ENCODE assay signal across 12 cellular contexts in genomic region chr7:47714669-47715607, GRCh38.
DNase-seq lines count a peak whose midpoint lies in the region; ATAC-seq and TF ChIP-seq lines count a peak whose summit lies in the region.
"Had no signal": no experiment of that assay in that cellular context is flagged by ENCODE, and none has a peak within 500 bp of the region (broad histone marks: within the 10 kb centered on the region; RNA-seq: fewer than 3 reads in every experiment).

No MANE protein-coding gene starts in this region.

- H3K4me3 Mint-ChIP-seq in naive thymus-derived CD8-positive, alpha-beta T cell = no peak overlapping the region
- H3K4me3 Mint-ChIP-seq: stimulated activated effector memory CD8-positive, alpha-beta T cell treated with anti-CD3 and anti-CD28 coated beads, Interleukin-12 subunit alpha, Interleukin-12 subunit beta, amount 100 ng/mL, for 72 hours had no signal

- H3K27ac ChIP-seq in liver (ENCODE audit: low read depth in 1 of 2, low read length in 2 of 2) = peak overlapping the region; percentile 23 to 25
- H3K27ac ChIP-seq: WERI-Rb-1 had no signal

- H3K9me3 Mint-ChIP-seq in naive thymus-derived CD8-positive, alpha-beta T cell = no peaks in the 10 kb centered on the region
- H3K9me3 Mint-ChIP-seq: stimulated activated effector memory CD8-positive, alpha-beta T cell treated with anti-CD3 and anti-CD28 coated beads, Interleukin-12 subunit alpha, Interleukin-12 subunit beta, amount 100 ng/mL, for 72 hours had no signal

- H3K4me1 Mint-ChIP-seq in naive thymus-derived CD8-positive, alpha-beta T cell = peaks cover 0 to 14% (median 0%) of the 10 kb centered on the region in 4 donors
- H3K4me1 Mint-ChIP-seq: stimulated activated effector memory CD8-positive, alpha-beta T cell treated with anti-CD3 and anti-CD28 coated beads, Interleukin-12 subunit alpha, Interleukin-12 subunit beta, amount 100 ng/mL, for 72 hours had no signal

- TF ChIP-seq RAD21 in liver (IDR thresholded peaks at IDR 0.05) = no peak

- no peaks in the 10 kb centered on the region for H3K36me3 ChIP-seq in liver (ENCODE audit: control insufficient read depth in 4 of 4, insufficient read depth in 3 of 4, low read depth in 1 of 4, low read length in 3 of 4)
- H3K36me3 ChIP-seq: WERI-Rb-1 had no signal

- TF ChIP-seq CTCF in liver (IDR thresholded peaks at IDR 0.05; ENCODE audit: low read depth, low read length, missing input control) = no peak

- H3K27ac Mint-ChIP-seq in naive thymus-derived CD8-positive, alpha-beta T cell = no peak overlapping the region
- H3K27ac Mint-ChIP-seq: stimulated activated effector memory CD8-positive, alpha-beta T cell treated with anti-CD3 and anti-CD28 coated beads, Interleukin-12 subunit alpha, Interleukin-12 subunit beta, amount 100 ng/mL, for 72 hours had no signal

- WGBS in liver = 79% methylated on average over 6 of the region's 6 CpGs

- ATAC-seq in GM18519 (IDR thresholded peaks at IDR 0.05; ENCODE audit: low FRiP score, unreplicated experiment) (peak; percentile 95), GM21717 (IDR thresholded peaks at IDR 0.05; ENCODE audit: unreplicated experiment) (peak; percentile 99), HG03354 (IDR thresholded peaks at IDR 0.05; ENCODE audit: poor library complexity, severe bottlenecking, unreplicated experiment) (peak; percentile 98)
- no peak for ATAC-seq in naive thymus-derived CD8-positive, alpha-beta T cell
- ATAC-seq: sciatic nerve; stimulated activated effector memory CD8-positive, alpha-beta T cell treated with anti-CD3 and anti-CD28 coated beads, Interleukin-12 subunit alpha, Interleukin-12 subunit beta, amount 100 ng/mL, for 72 hours had no signal

- peaks cover 0 to 6% (median 4%) of the 10 kb centered on the region in 4 donors for H3K4me1 ChIP-seq in liver (ENCODE audit: control insufficient read depth in 4 of 4, insufficient read depth in 4 of 4, low read length in 3 of 4)

- POLR2A ChIA-PET in naive thymus-derived CD8-positive, alpha-beta T cell (lab: Charles Lee) = no interaction called here

- no peaks in the 10 kb centered on the region for H3K27me3 ChIP-seq in liver (ENCODE audit: control insufficient read depth in 4 of 4, insufficient read depth in 4 of 4, low read length in 3 of 4)

- DNase-seq in islet precursor cell (no peak), 8988T (no peak), inferior parietal cortex (ENCODE audit: extremely low spot score) (no peak)
- no peak for DNase-seq in naive thymus-derived CD8-positive, alpha-beta T cell
- DNase-seq: NCI-H2107, WERI-Rb-1 had no signal

- no peaks in the 10 kb centered on the region for H3K9me3 ChIP-seq in liver (ENCODE audit: control insufficient read depth in 4 of 4, low read length in 3 of 4)

- H3K9ac ChIP-seq in liver (ENCODE audit: low read depth in 1 of 2, low read length in 2 of 2) = no peak overlapping the region

- H3K27me3 Mint-ChIP-seq in naive thymus-derived CD8-positive, alpha-beta T cell = no peaks in the 10 kb centered on the region

- no peaks in the 10 kb centered on the region for H3K36me3 Mint-ChIP-seq in naive thymus-derived CD8-positive, alpha-beta T cell
- H3K36me3 Mint-ChIP-seq: stimulated activated effector memory CD8-positive, alpha-beta T cell treated with anti-CD3 and anti-CD28 coated beads, Interleukin-12 subunit alpha, Interleukin-12 subunit beta, amount 100 ng/mL, for 72 hours had no signal

- no peak overlapping the region for H3K4me3 ChIP-seq in liver (ENCODE audit: low read depth in 1 of 3, low read length in 3 of 3)

TF ChIP-seq in liver, 16 proteins besides CTCF, POLR2A, EP300 and RAD21:
- TF ChIP-seq FOXA2 (IDR thresholded peaks at IDR 0.05) (no peak), REST (IDR thresholded peaks at IDR 0.05) (no peak), GABPA (IDR thresholded peaks at IDR 0.05 in 1 of 2, conservative IDR thresholded peaks at IDR 0.05 in 1 of 2) (no peak), HNF4A (conservative IDR thresholded peaks at IDR 0.05) (no peak), FOXA1 (IDR thresholded peaks at IDR 0.05) (no peak), EGR1 (IDR thresholded peaks at IDR 0.05; ENCODE audit: low read depth in 2 of 2) (no peak), RXRA (IDR thresholded peaks at IDR 0.05) (no peak), MAX (IDR thresholded peaks at IDR 0.05) (no peak), SP1 (IDR thresholded peaks at IDR 0.05) (no peak), NR2F2 (IDR thresholded peaks at IDR 0.05) (no peak), TAF1 (conservative IDR thresholded peaks at IDR 0.05) (no peak)

Comparison
In these comparisons a context has a peak if more than half of its experiments do, and no peak if none do; other contexts are left out.
1. ATAC-seq: peak in GM18519 (single experiment), GM21717 (single experiment) and HG03354 (single experiment); none in naive thymus-derived CD8-positive, alpha-beta T cell (0 of 2).